In the genomic region with DNA sequence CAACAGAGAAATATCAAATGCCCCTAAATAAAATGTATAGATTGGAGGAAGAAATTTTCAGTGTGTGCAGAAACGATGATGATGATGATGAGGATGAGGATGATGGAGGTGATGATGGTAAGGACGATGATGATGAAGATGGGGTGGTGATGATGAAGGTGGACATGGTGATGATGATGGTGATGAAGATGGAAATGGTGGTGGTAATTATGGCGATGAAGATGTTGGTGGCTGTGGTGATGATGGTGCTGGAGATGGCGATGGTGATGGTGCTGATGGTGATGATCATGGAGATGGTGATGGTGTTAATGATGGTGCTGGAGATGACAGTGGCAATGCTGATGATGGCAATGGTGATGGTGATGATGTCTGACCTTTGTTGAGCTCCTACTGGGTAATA, we compare ENCODE assay signal across 1 cellular context.
TF ChIP-seq lines count a peak whose summit lies in the region.

No MANE protein-coding gene starts in this region.

TF ChIP-seq in H1, 55 proteins besides CTCF, POLR2A, EP300 and RAD21 (continued from another document):
- TF ChIP-seq, protein P1, sequence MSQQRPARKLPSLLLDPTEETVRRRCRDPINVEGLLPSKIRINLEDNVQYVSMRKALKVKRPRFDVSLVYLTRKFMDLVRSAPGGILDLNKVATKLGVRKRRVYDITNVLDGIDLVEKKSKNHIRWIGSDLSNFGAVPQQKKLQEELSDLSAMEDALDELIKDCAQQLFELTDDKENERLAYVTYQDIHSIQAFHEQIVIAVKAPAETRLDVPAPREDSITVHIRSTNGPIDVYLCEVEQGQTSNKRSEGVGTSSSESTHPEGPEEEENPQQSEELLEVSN (IDR thresholded peaks at IDR 0.05) = no peak
- no peak for TF ChIP-seq MAFK (IDR thresholded peaks at IDR 0.05; ENCODE audit: low read depth, low read length)
- no peak for TF ChIP-seq SP4 (IDR thresholded peaks at IDR 0.05; ENCODE audit: low read length)
- no peak for TF ChIP-seq CTBP2 (IDR thresholded peaks at IDR 0.05; ENCODE audit: borderline replicate concordance, insufficient read depth, insufficient read length, low read length)
- no peak for TF ChIP-seq JUND (IDR thresholded peaks at IDR 0.05; ENCODE audit: low read length)
- no peak for TF ChIP-seq SRF (IDR thresholded peaks at IDR 0.05; ENCODE audit: low read depth, low read length)
- TF ChIP-seq CEBPB (IDR thresholded peaks at IDR 0.05; ENCODE audit: low read depth, low read length) = no peak
- no peak for TF ChIP-seq ASH2L (IDR thresholded peaks at IDR 0.05; ENCODE audit: low read length)
- TF ChIP-seq RBBP5 (IDR thresholded peaks at IDR 0.05; ENCODE audit: borderline replicate concordance, low read depth, low read length) = no peak
- no peak for TF ChIP-seq ZNF274 (IDR thresholded peaks at IDR 0.05; ENCODE audit: borderline replicate concordance, extremely low read depth, low read length)
TF ChIP-seq in H1: peak in this region for 0.
